19 cellular contexts compared by ENCODE assay signal in genomic region chr10:22633528-22633927, GRCh38.
DNase-seq lines count a peak whose midpoint lies in the region; ATAC-seq and TF ChIP-seq lines count a peak whose summit lies in the region.
"Had no signal": no experiment of that assay in that cellular context is flagged by ENCODE, and none has a peak within 500 bp of the region (broad histone marks: within the 10 kb centered on the region; RNA-seq: fewer than 3 reads in every experiment).

No MANE protein-coding gene starts in this region.

- peaks cover 89% of the 10 kb centered on the region for H3K4me1 Mint-ChIP-seq in activated CD4-positive, alpha-beta T cell treated with anti-CD3 and anti-CD28 coated beads, Interleukin-2, amount 10 ng/mL, durations not matched to agents 7 days and 5 days
- peaks cover 86% of the 10 kb centered on the region for H3K4me1 Mint-ChIP-seq in activated CD4-positive, alpha-beta memory T cell treated with anti-CD3 and anti-CD28 coated beads, Interleukin-2, amount 10 ng/mL, durations not matched to agents 7 days and 5 days

- no peak for DNase-seq in activated CD4-positive, alpha-beta T cell treated with anti-CD3 and anti-CD28 coated beads, Interleukin-2, amount 10 ng/mL, durations not matched to agents 7 days and 5 days
- no peak for DNase-seq in activated CD4-positive, alpha-beta T cell treated with anti-CD3 and anti-CD28 coated beads for 48 hours
- no peak for DNase-seq in activated CD4-positive, alpha-beta memory T cell treated with anti-CD3 and anti-CD28 coated beads, Interleukin-2, amount 10 ng/mL, durations not matched to agents 7 days and 5 days
- DNase-seq in hepatocyte (ENCODE audit: low spot score), result no peak
- peak in 1 of 49 donors; percentile 20 for DNase-seq in substantia nigra (lab: John Stamatoyannopoulos, UW)
- DNase-seq in sigmoid colon, result no peak
- no peak for DNase-seq in NCI-H187 (lab: John Stamatoyannopoulos, UW)
- DNase-seq: activated naive CD4-positive, alpha-beta T cell treated with anti-CD3 and anti-CD28 coated beads, Interleukin-2, amount 10 ng/mL, durations not matched to agents 7 days and 5 days; NCI-H146; NCI-H446; psoas muscle; stimulated activated CD4-positive, alpha-beta T cell treated with anti-CD3 and anti-CD28 coated beads, Interleukin-12 subunit alpha, Interleukin-12 subunit beta, amount 100 ng/mL, for 4 hours; stimulated activated naive B cell treated with anti-CD40 and anti-IgM and Interleukin-4, amounts not matched to agents 10 μg/mL and 1 μg/mL and 100 μg/mL, for 72 hours; uterus had no signal

- peaks cover 3% of the 10 kb centered on the region for H3K9me3 Mint-ChIP-seq in activated CD4-positive, alpha-beta T cell treated with anti-CD3 and anti-CD28 coated beads, Interleukin-2, amount 10 ng/mL, durations not matched to agents 7 days and 5 days
- no peaks in the 10 kb centered on the region for H3K9me3 Mint-ChIP-seq in activated CD4-positive, alpha-beta memory T cell treated with anti-CD3 and anti-CD28 coated beads, Interleukin-2, amount 10 ng/mL, durations not matched to agents 7 days and 5 days
- H3K9me3 Mint-ChIP-seq: neural crest cell had no signal

- H3K36me3 Mint-ChIP-seq in activated CD4-positive, alpha-beta T cell treated with anti-CD3 and anti-CD28 coated beads, Interleukin-2, amount 10 ng/mL, durations not matched to agents 7 days and 5 days (ENCODE audit: low read depth), result peaks cover 37% of the 10 kb centered on the region
- peaks cover 24% of the 10 kb centered on the region for H3K36me3 Mint-ChIP-seq in activated CD4-positive, alpha-beta memory T cell treated with anti-CD3 and anti-CD28 coated beads, Interleukin-2, amount 10 ng/mL, durations not matched to agents 7 days and 5 days (ENCODE audit: low read depth)
- H3K36me3 Mint-ChIP-seq: brain had no signal

- H3K27ac Mint-ChIP-seq in activated CD4-positive, alpha-beta T cell treated with anti-CD3 and anti-CD28 coated beads, Interleukin-2, amount 10 ng/mL, durations not matched to agents 7 days and 5 days, result peak overlapping the region; percentile 73
- peak overlapping the region; percentile 69 for H3K27ac Mint-ChIP-seq in activated CD4-positive, alpha-beta memory T cell treated with anti-CD3 and anti-CD28 coated beads, Interleukin-2, amount 10 ng/mL, durations not matched to agents 7 days and 5 days
- H3K27ac Mint-ChIP-seq: activated naive CD4-positive, alpha-beta T cell treated with anti-CD3 and anti-CD28 coated beads, Interleukin-2, amount 10 ng/mL, durations not matched to agents 7 days and 5 days; brain had no signal

- H3K27me3 Mint-ChIP-seq in activated CD4-positive, alpha-beta T cell treated with anti-CD3 and anti-CD28 coated beads, Interleukin-2, amount 10 ng/mL, durations not matched to agents 7 days and 5 days, result no peaks in the 10 kb centered on the region
- H3K27me3 Mint-ChIP-seq in activated CD4-positive, alpha-beta memory T cell treated with anti-CD3 and anti-CD28 coated beads, Interleukin-2, amount 10 ng/mL, durations not matched to agents 7 days and 5 days, result no peaks in the 10 kb centered on the region
- H3K27me3 Mint-ChIP-seq: activated naive CD4-positive, alpha-beta T cell treated with anti-CD3 and anti-CD28 coated beads, Interleukin-2, amount 10 ng/mL, durations not matched to agents 7 days and 5 days; brain; stimulated activated naive B cell treated with anti-CD40 and anti-IgM and Interleukin-4, amounts not matched to agents 10 μg/mL and 1 μg/mL and 100 μg/mL, for 72 hours had no signal

- peak overlapping the region; percentile 49 for H3K27ac ChIP-seq in hepatocyte
- peak overlapping the region; percentile 94 for H3K27ac ChIP-seq in substantia nigra (ENCODE audit: low read depth, low read length, poor library complexity, severe bottlenecking)
- H3K27ac ChIP-seq in sigmoid colon, result no peak overlapping the region
- H3K27ac ChIP-seq: psoas muscle had no signal

- H3K79me2 ChIP-seq in hepatocyte, result peaks cover 52% of the 10 kb centered on the region

- no peak for TF ChIP-seq CTCF in hepatocyte (IDR thresholded peaks at IDR 0.05; ENCODE audit: poor library complexity)
- no peak for TF ChIP-seq CTCF in sigmoid colon (IDR thresholded peaks at IDR 0.05)

- H4K20me1 ChIP-seq in hepatocyte (ENCODE audit: insufficient read depth, poor library complexity, severe bottlenecking), result no peaks in the 10 kb centered on the region

- H3K9me2 ChIP-seq in hepatocyte (replicated peaks; ENCODE audit: insufficient read depth), result no peaks in the 10 kb centered on the region

- POLR2A ChIA-PET in activated CD4-positive, alpha-beta T cell treated with anti-CD3 and anti-CD28 coated beads, Interleukin-2, amount 10 ng/mL, durations not matched to agents 7 days and 5 days (lab: Charles Lee), result no interaction called here
- POLR2A ChIA-PET in activated CD4-positive, alpha-beta memory T cell treated with anti-CD3 and anti-CD28 coated beads, Interleukin-2, amount 10 ng/mL, durations not matched to agents 7 days and 5 days (lab: Charles Lee), result interaction anchor here (0.7 to 13.0 kb wide), 4 partner anchors 10 to 33 kb away, joined by 3 to 198 read pairs (median 52); no protein-coding TSS in a partner anchor

- ATAC-seq in GM18511 (IDR thresholded peaks at IDR 0.05; ENCODE audit: unreplicated experiment), result no peak
- ATAC-seq: esophagus mucosa; psoas muscle; stimulated activated naive B cell treated with anti-CD40 and anti-IgM and Interleukin-4, amounts not matched to agents 10 μg/mL and 1 μg/mL and 100 μg/mL, for 72 hours; WTC11 had no signal

- CTCF ChIA-PET in activated CD4-positive, alpha-beta T cell treated with anti-CD3 and anti-CD28 coated beads, Interleukin-2, amount 10 ng/mL, durations not matched to agents 7 days and 5 days (lab: Charles Lee), result interaction anchor here (0.6 to 1.5 kb wide), 2 partner anchors 10 to 12 kb away, joined by 3 to 4 read pairs; no protein-coding TSS in a partner anchor
- CTCF ChIA-PET in activated CD4-positive, alpha-beta memory T cell treated with anti-CD3 and anti-CD28 coated beads, Interleukin-2, amount 10 ng/mL, durations not matched to agents 7 days and 5 days (lab: Charles Lee), result no interaction called here

- WGBS in hepatocyte (ENCODE audit: low lambda C conversion rate, missing lambda C conversion rate), result 93% methylated on average over 11 of the region's 11 CpGs
- 95 to 96% methylated on average over 11 of the region's 11 CpGs for whole genome bisulfite sequencing in sigmoid colon, 2 donors

- H2AFZ ChIP-seq in hepatocyte, result no peak overlapping the region

- TF ChIP-seq EP300 in sigmoid colon (IDR thresholded peaks at IDR 0.05), result no peak

- peak overlapping the region; percentile 25 for H3K4me2 ChIP-seq in hepatocyte

- TF ChIP-seq POLR2A in sigmoid colon (IDR thresholded peaks at IDR 0.05), result no peak

- no peak overlapping the region for H3K4me3 Mint-ChIP-seq in activated CD4-positive, alpha-beta T cell treated with anti-CD3 and anti-CD28 coated beads, Interleukin-2, amount 10 ng/mL, durations not matched to agents 7 days and 5 days
- H3K4me3 Mint-ChIP-seq in activated CD4-positive, alpha-beta memory T cell treated with anti-CD3 and anti-CD28 coated beads, Interleukin-2, amount 10 ng/mL, durations not matched to agents 7 days and 5 days, result no peak overlapping the region
- H3K4me3 Mint-ChIP-seq: activated naive CD4-positive, alpha-beta T cell treated with anti-CD3 and anti-CD28 coated beads, Interleukin-2, amount 10 ng/mL, durations not matched to agents 7 days and 5 days; brain; neural crest cell; stimulated activated naive B cell treated with anti-CD40 and anti-IgM and Interleukin-4, amounts not matched to agents 10 μg/mL and 1 μg/mL and 100 μg/mL, for 72 hours; WTC11 had no signal

- no peaks in the 10 kb centered on the region for H3K4me1 ChIP-seq in hepatocyte (ENCODE audit: insufficient read depth)
- H3K4me1 ChIP-seq in sigmoid colon, result peaks cover 0 to 10% (median 0%) of the 10 kb centered on the region in 4 donors
- H3K4me1 ChIP-seq: psoas muscle, uterus had no signal

- intact Hi-C loops in sigmoid colon (cut with DNase I), result no loop called here

- H3K9me3 ChIP-seq in hepatocyte (ENCODE audit: low read depth) (no peaks in the 10 kb centered on the region), sigmoid colon (no peaks in the 10 kb centered on the region)
- H3K9me3 ChIP-seq: psoas muscle, uterus had no signal

- H3K36me3 ChIP-seq in hepatocyte (replicated peaks; ENCODE audit: insufficient read depth, low read depth) (no peaks in the 10 kb centered on the region), sigmoid colon (no peaks in the 10 kb centered on the region)
- H3K36me3 ChIP-seq: uterus had no signal

- H3K4me3 ChIP-seq in hepatocyte (no peak overlapping the region), sigmoid colon (no peak overlapping the region)
- H3K4me3 ChIP-seq: psoas muscle, uterus had no signal

- H3K27me3 ChIP-seq in hepatocyte (no peaks in the 10 kb centered on the region), sigmoid colon (no peaks in the 10 kb centered on the region)
- H3K27me3 ChIP-seq: uterus had no signal

Comparison
In these comparisons a context has a peak if more than half of its experiments do, and no peak if none do; other contexts are left out.
1. H3K27ac ChIP-seq: peak in hepatocyte (single experiment) and substantia nigra (single experiment); none in sigmoid colon (0 of 4).